Comparison of ENCODE assay signal across 6 cellular contexts in the genomic region with DNA sequence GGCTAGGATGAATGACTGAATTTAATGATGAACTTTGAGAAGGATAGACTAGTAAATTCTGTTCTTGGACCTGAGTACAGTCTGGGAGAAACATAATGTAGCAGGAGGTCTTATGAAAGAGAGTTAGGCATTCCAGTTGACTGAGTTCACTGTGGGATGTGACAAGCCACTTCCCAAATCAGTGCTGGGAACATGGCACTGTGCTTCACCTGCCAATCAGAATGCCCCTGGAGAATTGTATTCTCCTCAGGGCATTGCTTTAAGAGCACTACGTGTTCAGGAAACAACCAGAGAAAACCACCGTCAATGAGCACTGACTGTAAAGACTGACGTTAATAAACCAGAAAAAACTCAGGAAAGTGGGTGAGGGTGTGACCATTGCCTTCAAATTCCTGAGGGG.
DNase-seq lines count a peak whose midpoint lies in the region; ATAC-seq and TF ChIP-seq lines count a peak whose summit lies in the region.

No MANE protein-coding gene starts in this region.

- H3K27me3 Mint-ChIP-seq in effector memory CD8-positive, alpha-beta T cell = no peaks in the 10 kb centered on the region

- ATAC-seq in effector memory CD8-positive, alpha-beta T cell (replicated peaks) = no peak

- DNase-seq in NCI-H1436 (lab: John Stamatoyannopoulos, UW) = peak; percentile 35
- DNase-seq in effector memory CD8-positive, alpha-beta T cell = no peak
- DNase-seq in GM10248 (ENCODE audit: extremely low spot score) = no peak
- no peak for DNase-seq in COLO829 (ENCODE audit: low spot score)
- DNase-seq in NCI-H774 (lab: John Stamatoyannopoulos, UW) = no peak

- peaks cover 59% of the 10 kb centered on the region for H3K36me3 Mint-ChIP-seq in effector memory CD8-positive, alpha-beta T cell (ENCODE audit: insufficient read depth)

- H3K27ac ChIP-seq in skin epidermis = peak overlapping the region in 14 of 21 experiments; percentile 93 to 100 (median 98)

- H3K27ac Mint-ChIP-seq in effector memory CD8-positive, alpha-beta T cell = peak overlapping the region; percentile 100

- peak overlapping the region in 5 of 7 experiments; percentile 65 to 97 (median 96) for H3K4me3 ChIP-seq in skin epidermis

- peaks cover 72 to 74% of the 10 kb centered on the region in 2 donors for H3K4me1 Mint-ChIP-seq in effector memory CD8-positive, alpha-beta T cell (ENCODE audit: low read depth in 2 of 2)

- POLR2A ChIA-PET in GM10248 (lab: Yijun Ruan, JAX) = no interaction called here

- CTCF ChIA-PET in GM10248 (lab: Yijun Ruan, JAX) = interaction anchor here (0.7 to 12.2 kb wide), 19 partner anchors 8 to 167 kb away, joined by 3 to 138 read pairs (median 5); a partner anchor contains a TSS

- H3K9me3 Mint-ChIP-seq in effector memory CD8-positive, alpha-beta T cell = peaks cover 0 to 2% of the 10 kb centered on the region in 2 donors

- peak overlapping the region; percentile 91 to 92 for H3K4me3 Mint-ChIP-seq in effector memory CD8-positive, alpha-beta T cell

- TF ChIP-seq CTCF in GM10248 (IDR thresholded peaks at IDR 0.05; ENCODE audit: control extremely low read depth, extremely low read depth, low read depth, missing control alignments) = no peak
